Comparison of ENCODE assay signal across 28 cellular contexts in genomic region chr3:133561682-133562081, GRCh38.
"Had no signal": no experiment of that assay in that cellular context is flagged by ENCODE, and none has a peak within 500 bp of the region (broad histone marks: within the 10 kb centered on the region; RNA-seq: fewer than 3 reads in every experiment).

No MANE protein-coding gene starts in this region.

- H3K9me3 Mint-ChIP-seq: activated CD4-positive, alpha-beta memory T cell treated with anti-CD3 and anti-CD28 coated beads, Interleukin-2, amount 10 ng/mL, durations not matched to agents 7 days and 5 days; activated CD4-positive, alpha-beta T cell treated with anti-CD3 and anti-CD28 coated beads, Interleukin-2, amount 10 ng/mL, durations not matched to agents 7 days and 5 days; activated T-cell treated with anti-CD3 and anti-CD28 coated beads, Interleukin-2, amount 50 U/mL, for 72 hours; activated T-helper 2 cell treated with anti-CD3 and anti-CD28 coated beads, Interferon-gamma antibody, Interleukin-2, Interleukin-4, amounts not matched to agents 10 μg/mL and 5 μg/mL and 100 μg/mL, durations not matched to agents 14 hours and 24 hours and 36 hours had no signal

- H3K27me3 Mint-ChIP-seq: activated B cell treated with CpG ODN at 0.5 μM for 24 hours; activated CD4-positive, alpha-beta T cell treated with anti-CD3 and anti-CD28 coated beads, Interleukin-2, amount 10 ng/mL, durations not matched to agents 7 days and 5 days; activated naive CD8-positive, alpha-beta T cell treated with anti-CD3 and anti-CD28 coated beads, Interleukin-2, amount 10 ng/mL, durations not matched to agents 7 days and 5 days; T-cell had no signal

- H3K4me2 ChIP-seq: KMS-11 had no signal

- H3K36me3 ChIP-seq: adrenal gland, MG63 had no signal

- DNase-seq: activated B cell treated with CpG ODN at 0.5 μM for 24 hours; activated CD4-positive, alpha-beta memory T cell treated with anti-CD3 and anti-CD28 coated beads, Interleukin-2, amount 10 ng/mL, durations not matched to agents 7 days and 5 days; activated CD4-positive, alpha-beta T cell treated with anti-CD3 and anti-CD28 coated beads, Interleukin-2, amount 10 ng/mL, durations not matched to agents 7 days and 5 days; activated gamma-delta T cell treated with Interleukin-2 at 50 U/mL for 16 hours; activated naive CD4-positive, alpha-beta T cell treated with anti-CD3 and anti-CD28 coated beads, Interleukin-2, amount 50 U/mL, for 16 hours; activated naive CD8-positive, alpha-beta T cell treated with anti-CD3 and anti-CD28 coated beads, Interleukin-2, amount 10 ng/mL, durations not matched to agents 7 days and 5 days; activated T-cell treated with anti-CD3 and anti-CD28 coated beads, Interleukin-2, amount 50 U/mL, for 72 hours; adrenal gland; anterior cingulate cortex; caudate nucleus; MG63; NCI-H1105; NCI-H1436; NCI-H1694 treated with DMSO at 0.1 percent for 48 hours; NCI-H2029 treated with DMSO at 0.1 percent for 48 hours; NCI-H345; NCI-H510A; NCI-H526 treated with DMSO at 0.1 percent for 48 hours; NCI-H82; PC-3; RPMI8226; T-cell; T-helper 2 cell; T1000 had no signal

- H3K9me3 ChIP-seq: adrenal gland had no signal

- H3K27ac Mint-ChIP-seq: activated CD4-positive, alpha-beta memory T cell treated with anti-CD3 and anti-CD28 coated beads, Interleukin-2, amount 10 ng/mL, durations not matched to agents 7 days and 5 days; activated CD4-positive, alpha-beta T cell treated with anti-CD3 and anti-CD28 coated beads, Interleukin-2, amount 10 ng/mL, durations not matched to agents 7 days and 5 days; activated naive CD8-positive, alpha-beta T cell treated with anti-CD3 and anti-CD28 coated beads, Interleukin-2, amount 10 ng/mL, durations not matched to agents 7 days and 5 days; activated T-cell treated with anti-CD3 and anti-CD28 coated beads, Interleukin-2, amount 50 U/mL, for 72 hours; activated T-helper 2 cell treated with anti-CD3 and anti-CD28 coated beads, Interferon-gamma antibody, Interleukin-2, Interleukin-4, amounts not matched to agents 10 μg/mL and 5 μg/mL and 100 μg/mL, durations not matched to agents 14 hours and 24 hours and 36 hours; T-cell had no signal

- H3K4me3 Mint-ChIP-seq: activated B cell treated with CpG ODN at 0.5 μM for 24 hours; activated CD4-positive, alpha-beta memory T cell treated with anti-CD3 and anti-CD28 coated beads, Interleukin-2, amount 10 ng/mL, durations not matched to agents 7 days and 5 days; activated CD4-positive, alpha-beta T cell treated with anti-CD3 and anti-CD28 coated beads, Interleukin-2, amount 10 ng/mL, durations not matched to agents 7 days and 5 days; activated naive CD8-positive, alpha-beta T cell treated with anti-CD3 and anti-CD28 coated beads, Interleukin-2, amount 10 ng/mL, durations not matched to agents 7 days and 5 days; activated T-cell treated with anti-CD3 and anti-CD28 coated beads, Interleukin-2, amount 50 U/mL, for 72 hours; T-cell had no signal

- H3K27me3 ChIP-seq: adrenal gland, MG63 had no signal

- H3K36me3 Mint-ChIP-seq: activated naive CD8-positive, alpha-beta T cell treated with anti-CD3 and anti-CD28 coated beads, Interleukin-2, amount 10 ng/mL, durations not matched to agents 7 days and 5 days; T-cell had no signal

- H3K4me3 ChIP-seq: adrenal gland, MG63, SK-N-MC had no signal

- H3K4me1 ChIP-seq: adrenal gland had no signal

- ATAC-seq: activated T-cell treated with anti-CD3 and anti-CD28 coated beads, Interleukin-2, amount 50 U/mL, for 72 hours; PC-3; Right ventricle myocardium inferior; T-cell had no signal

- H3K4me1 Mint-ChIP-seq: activated CD4-positive, alpha-beta memory T cell treated with anti-CD3 and anti-CD28 coated beads, Interleukin-2, amount 10 ng/mL, durations not matched to agents 7 days and 5 days; activated CD4-positive, alpha-beta T cell treated with anti-CD3 and anti-CD28 coated beads, Interleukin-2, amount 10 ng/mL, durations not matched to agents 7 days and 5 days; activated naive CD8-positive, alpha-beta T cell treated with anti-CD3 and anti-CD28 coated beads, Interleukin-2, amount 10 ng/mL, durations not matched to agents 7 days and 5 days; T-cell had no signal

- H3K27ac ChIP-seq: adrenal gland, KMS-11, SK-N-MC had no signal
